ENCODE assay signal across 24 cellular contexts in genomic region chr2:126862730-126863129, GRCh38. TPM values are rescaled to one million over a fixed set of nuclear protein-coding genes. Genes with fewer than 3 reads are reported as not detected.
"Had no signal": no experiment of that assay in that cellular context is flagged by ENCODE, and none has a peak within 500 bp of the region (broad histone marks: within the 10 kb centered on the region; RNA-seq: fewer than 3 reads in every experiment).

No MANE protein-coding gene starts in this region.

- DNase-seq: effector memory CD4-positive, alpha-beta T cell; gastrocnemius medialis; heart right ventricle; hypothalamus; left cardiac atrium; mammary epithelial cell; naive thymus-derived CD8-positive, alpha-beta T cell; sigmoid colon; stimulated activated CD4-positive, alpha-beta T cell treated with anti-CD3 and anti-CD28 coated beads, Interleukin-4, amount 100 ng/mL, for 4 hours; stimulated activated naive B cell treated with anti-CD40 and anti-IgM and Interleukin-4, amounts not matched to agents 10 μg/mL and 1 μg/mL and 100 μg/mL, for 72 hours; stimulated activated naive CD8-positive, alpha-beta T cell treated with anti-CD3 and anti-CD28 coated beads, Interleukin-15, amount 100 ng/mL, for 72 hours; transverse colon had no signal

- H3K4me1 Mint-ChIP-seq: stimulated activated naive CD8-positive, alpha-beta T cell treated with anti-CD3 and anti-CD28 coated beads, Interleukin-15, amount 100 ng/mL, for 72 hours had no signal

- H3K4me3 ChIP-seq: gastrocnemius medialis, heart right ventricle, sigmoid colon, skin epidermis, thoracic aorta, transverse colon had no signal

- H3K4me1 ChIP-seq: gastrocnemius medialis, sigmoid colon, transverse colon had no signal

- H3K27ac Mint-ChIP-seq: stimulated activated naive CD8-positive, alpha-beta T cell treated with anti-CD3 and anti-CD28 coated beads, Interleukin-15, amount 100 ng/mL, for 72 hours had no signal

- H3K36me3 ChIP-seq: gastrocnemius medialis, heart right ventricle, neutrophil, sigmoid colon, thoracic aorta, transverse colon had no signal

- H3K9me3 ChIP-seq: gastrocnemius medialis, neutrophil, sigmoid colon, thoracic aorta, transverse colon had no signal

- H3K4me3 Mint-ChIP-seq: naive thymus-derived CD8-positive, alpha-beta T cell; stimulated activated naive B cell treated with anti-CD40 and anti-IgM and Interleukin-4, amounts not matched to agents 10 μg/mL and 1 μg/mL and 100 μg/mL, for 72 hours; stimulated activated naive CD8-positive, alpha-beta T cell treated with anti-CD3 and anti-CD28 coated beads, Interleukin-15, amount 100 ng/mL, for 72 hours had no signal

- ATAC-seq: esophagus mucosa; gastrocnemius medialis; heart right ventricle; left cardiac atrium; naive thymus-derived CD8-positive, alpha-beta T cell; stimulated activated naive CD8-positive, alpha-beta T cell treated with anti-CD3 and anti-CD28 coated beads, Interleukin-15, amount 100 ng/mL, for 72 hours had no signal

- H3K27ac ChIP-seq: gastrocnemius medialis, heart right ventricle, neutrophil, sigmoid colon, skin epidermis, thoracic aorta, transverse colon had no signal

- H3K36me3 Mint-ChIP-seq: stimulated activated naive B cell treated with anti-CD40 and anti-IgM and Interleukin-4, amounts not matched to agents 10 μg/mL and 1 μg/mL and 100 μg/mL, for 72 hours had no signal

- H3K27me3 ChIP-seq: gastrocnemius medialis, neutrophil, sigmoid colon, transverse colon had no signal

RNA-seq across cellular contexts. Expression of gene TEX51, which starts 36.0 kb away (rescaled TPM):
- total RNA-seq: esophagus mucosa; fibroblast of villous mesenchyme; gastrocnemius medialis; heart right ventricle; left cardiac atrium; liver; mammary epithelial cell; mesenteric fat pad; mononuclear cell; naive thymus-derived CD8-positive, alpha-beta T cell; osteoblast; pulmonary artery endothelial cell; sigmoid colon; subcutaneous adipose tissue; thoracic aorta; transverse colon had no signal
- polyA plus RNA-seq: heart right ventricle; liver; mammary epithelial cell; naive thymus-derived CD8-positive, alpha-beta T cell; neural cell had no signal
